8 cellular contexts compared by ENCODE assay signal in the genomic region with DNA sequence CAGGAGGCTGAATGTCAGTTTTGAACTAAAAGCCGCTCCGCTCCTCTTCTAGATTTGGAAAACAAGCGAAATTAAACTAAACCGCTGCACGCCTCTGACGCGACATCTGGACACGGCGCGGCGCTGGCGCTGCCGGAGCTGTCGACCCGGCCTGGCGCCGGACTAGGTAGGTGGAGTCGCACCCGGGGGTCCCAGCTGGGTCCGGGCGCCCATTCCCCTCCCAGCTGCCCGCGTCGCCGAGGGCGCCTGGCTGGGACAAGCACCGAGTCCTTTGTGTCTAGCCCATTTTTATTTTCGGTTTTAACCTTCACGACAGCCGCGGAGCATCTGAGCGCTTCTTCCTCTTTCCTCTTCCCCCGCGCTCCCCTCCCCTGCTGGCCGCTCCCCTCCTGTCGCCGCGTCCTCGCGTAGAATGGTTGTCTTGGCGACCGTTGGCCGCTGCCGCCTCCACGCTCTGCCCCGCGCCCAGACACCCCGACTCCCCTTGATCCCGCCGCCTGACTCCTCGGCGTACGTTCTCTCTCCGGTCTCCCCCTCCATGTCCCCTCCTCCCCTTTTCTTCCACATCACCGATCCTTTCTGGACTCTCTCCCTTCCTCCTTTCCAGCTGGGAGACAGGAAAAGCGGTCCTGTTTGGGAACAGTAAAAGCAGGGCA. TPM values are rescaled to one million over a fixed set of nuclear protein-coding genes. Genes with fewer than 3 reads are reported as not detected.
DNase-seq lines count a peak whose midpoint lies in the region; ATAC-seq, FAIRE-seq and TF ChIP-seq lines count a peak whose summit lies in the region.

No MANE protein-coding gene starts in this region.

- no peaks in the 10 kb centered on the region for H3K9me3 ChIP-seq in spleen

- in situ Hi-C loops in GM13977 (cut with MboI; ENCODE audit: low pct_unique_long_range_greater_than_20kb, low sequenced_read_pairs, unreplicated experiment), result no loop called here

- peak overlapping the region; percentile 54 to 97 (median 94) for H3K27ac ChIP-seq in spleen

- WGBS in spleen, 5 donors, result 0 to 1% (median 1%) methylated on average over 55 to 56 of the region's 56 CpGs

- peaks cover 23% of the 10 kb centered on the region for H3K4me1 Mint-ChIP-seq in T-helper 2 cell treated with Interferon-gamma antibody and Interleukin-4, amounts not matched to agents 5 μg/mL and 100 μg/mL, for 36 hours (ENCODE audit: low read depth)

- H3K36me3 Mint-ChIP-seq in T-helper 2 cell treated with Interferon-gamma antibody and Interleukin-4, amounts not matched to agents 5 μg/mL and 100 μg/mL, for 36 hours (ENCODE audit: low read depth), result peaks cover 15% of the 10 kb centered on the region

- peak overlapping the region; percentile 96 for H3K4me3 Mint-ChIP-seq in T-helper 2 cell treated with Interferon-gamma antibody and Interleukin-4, amounts not matched to agents 5 μg/mL and 100 μg/mL, for 36 hours

- H3K4me3 ChIP-seq in bronchial epithelial cell (ENCODE audit: low read depth, low read length) (peak overlapping the region; percentile 93), spleen (peak overlapping the region; percentile 39 to 92 (median 83))

- intact Hi-C loops in spleen (cut with DNase I; ENCODE audit: low total_unique reads), result loop anchor here (5.0 kb wide), 1 partner anchor 183 kb away; no protein-coding TSS in a partner anchor

- ATAC-seq in HG02571 (IDR thresholded peaks at IDR 0.05; ENCODE audit: unreplicated experiment), result peak; percentile 91

- TF ChIP-seq POLR2A in spleen (IDR thresholded peaks at IDR 0.05), result no peak

- no peaks in the 10 kb centered on the region for H3K36me3 ChIP-seq in bronchial epithelial cell (ENCODE audit: control insufficient read depth, insufficient read depth, low read length)
- no peaks in the 10 kb centered on the region for H3K36me3 ChIP-seq in spleen

- no peaks in the 10 kb centered on the region for H3K27me3 ChIP-seq in bronchial epithelial cell (ENCODE audit: control insufficient read depth, insufficient read depth, low read length)
- H3K27me3 ChIP-seq in spleen (replicated peaks in 1 of 7), result peaks cover 0 to 34% (median 5%) of the 10 kb centered on the region in 7 donors

- H3K4me1 ChIP-seq in spleen, result peaks cover 7 to 51% (median 24%) of the 10 kb centered on the region in 6 donors

- FAIRE-seq in bronchial epithelial cell (lab: Jason Lieb, UNC) (no peak), RCC 7860 (lab: Jason Lieb, UNC) (no peak)

- peaks cover 37% of the 10 kb centered on the region for H3K27me3 Mint-ChIP-seq in T-helper 2 cell treated with Interferon-gamma antibody and Interleukin-4, amounts not matched to agents 5 μg/mL and 100 μg/mL, for 36 hours (ENCODE audit: low read depth)

- H3K27ac Mint-ChIP-seq in T-helper 2 cell treated with Interferon-gamma antibody and Interleukin-4, amounts not matched to agents 5 μg/mL and 100 μg/mL, for 36 hours, result peak overlapping the region; percentile 100

- TF ChIP-seq CTCF in GM13977 (IDR thresholded peaks at IDR 0.05; ENCODE audit: extremely low read depth, insufficient read depth, missing control alignments) (no peak), bronchial epithelial cell (IDR thresholded peaks at IDR 0.05; ENCODE audit: insufficient read depth, low read length, severe bottlenecking) (no peak), spleen (IDR thresholded peaks at IDR 0.05 in 8 of 11, conservative IDR thresholded peaks at IDR 0.05 in 3 of 11) (peak in 6 of 11 experiments; percentile 6 to 24 (median 12))

- DNase-seq in GM13977 (ENCODE audit: low spot score), result peak; percentile 88
- DNase-seq in NCI-H1092 treated with DMSO at 0.1 percent for 48 hours (lab: John Stamatoyannopoulos, UW), result peak; percentile 92
- peak; percentile 78 for DNase-seq in T-helper 2 cell treated with Interferon-gamma antibody and Interleukin-4, amounts not matched to agents 5 μg/mL and 100 μg/mL, for 36 hours (ENCODE audit: low spot score)
- DNase-seq in bronchial epithelial cell (ENCODE audit: low read depth), result peak; percentile 50
- DNase-seq in iris pigment epithelial cell (ENCODE audit: low read depth), result peak; percentile 77
- peak; percentile 98 for DNase-seq in spleen
- DNase-seq in RCC 7860 (ENCODE audit: low spot score), result no peak

- no peaks in the 10 kb centered on the region for H3K9me3 Mint-ChIP-seq in T-helper 2 cell treated with Interferon-gamma antibody and Interleukin-4, amounts not matched to agents 5 μg/mL and 100 μg/mL, for 36 hours

RNA-seq across cellular contexts. Expression of gene CDKN2B-AS1, which starts 0.5 kb away (rescaled TPM):
- total RNA-seq in bronchial epithelial cell (0.53 and 1.0 TPM in 2 replicates), spleen (1 to 10 TPM; 2.1 to 6.6 (median 3.1) TPM)
- polyA plus RNA-seq in spleen, result 1 to 10 TPM in 2 of 3 donors, under 1 TPM in 1; 0.90 to 1.9 (median 1.0) TPM

RNA-seq across cellular contexts. Expression of gene CDKN2A, which starts 0.9 kb away (rescaled TPM):
- 1.6 and 3.5 TPM in 2 replicates for total RNA-seq in bronchial epithelial cell
- 10 to 100 TPM in 2 of 7 donors, 1 to 10 TPM in 5; 2.3 to 19.7 (median 7.5) TPM for total RNA-seq in spleen
- 10 to 100 TPM in 1 of 3 donors, 1 to 10 TPM in 2; 4.0 to 10.2 (median 4.6) TPM for polyA plus RNA-seq in spleen

RNA-seq across cellular contexts. Expression of gene CDKN2B, which starts 14.0 kb away (rescaled TPM):
- total RNA-seq in bronchial epithelial cell, result 29.2 and 64.0 TPM in 2 replicates
- total RNA-seq in spleen, result 10 to 100 TPM in 5 of 7 donors, 1 to 10 TPM in 2; 6.9 to 25.7 (median 12.7) TPM
- polyA plus RNA-seq in spleen, result 1 to 10 TPM; 1.5 to 4.4 (median 1.6) TPM

Comparison
In these comparisons a context has a peak if more than half of its experiments do, and no peak if none do; other contexts are left out.
1. CTCF ChIP-seq: peak in spleen (6 of 11); none in GM13977 (single experiment) and bronchial epithelial cell (single experiment).